In the genomic region with DNA sequence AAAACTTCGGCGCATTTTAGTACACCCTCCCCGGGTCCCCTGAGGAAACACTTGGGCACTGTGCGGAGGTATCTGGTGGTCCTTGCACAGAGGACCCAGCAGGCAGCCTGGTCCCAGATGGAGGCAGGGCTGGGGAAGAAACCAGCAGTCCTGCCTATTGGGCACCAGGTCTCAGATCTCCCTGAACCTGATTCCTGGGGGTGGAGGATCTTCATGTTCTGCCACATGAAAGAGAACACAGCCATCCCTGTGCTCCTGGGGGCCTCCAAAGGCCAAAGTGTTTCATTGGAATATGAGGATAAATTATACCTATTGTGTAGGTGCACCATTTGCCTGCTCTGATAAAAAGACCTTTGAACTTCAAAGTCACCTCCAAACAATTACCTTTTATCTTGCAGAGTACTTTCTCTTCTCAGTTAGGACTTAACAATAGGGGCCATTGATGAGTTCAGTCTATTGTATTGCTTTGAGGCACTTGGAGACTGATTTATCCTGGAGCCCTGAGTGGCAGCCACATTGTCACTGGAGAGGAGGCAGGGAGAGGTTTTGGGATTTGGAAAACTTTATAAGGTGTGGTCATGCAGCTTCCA, we compare ENCODE assay signal across 2 cellular contexts.
TF ChIP-seq lines count a peak whose summit lies in the region.

No MANE protein-coding gene starts in this region.

TF ChIP-seq in SK-N-SH, 30 proteins besides CTCF, POLR2A, EP300 and RAD21 (continued from another document):
- TF ChIP-seq USF1 (IDR thresholded peaks at IDR 0.05; ENCODE audit: borderline replicate concordance, low read depth) (no peak), TAF1 (IDR thresholded peaks at IDR 0.05; ENCODE audit: borderline replicate concordance, low read depth, low read length) (no peak), MXI1 (IDR thresholded peaks at IDR 0.05; ENCODE audit: low read depth, low read length) (no peak), IRF3 (IDR thresholded peaks at IDR 0.05; ENCODE audit: low read depth, low read length) (no peak), NFIC (IDR thresholded peaks at IDR 0.05; ENCODE audit: borderline replicate concordance) (no peak), GABPA (IDR thresholded peaks at IDR 0.05; ENCODE audit: low read depth) (no peak), FOXM1 (IDR thresholded peaks at IDR 0.05; ENCODE audit: low read depth) (no peak)

TF ChIP-seq in SK-N-SH treated with all-trans-retinoic acid at 6 μM for 48 hours, 23 proteins besides CTCF, POLR2A, EP300 and RAD21 (continued from another document):
- TF ChIP-seq, protein P1, sequence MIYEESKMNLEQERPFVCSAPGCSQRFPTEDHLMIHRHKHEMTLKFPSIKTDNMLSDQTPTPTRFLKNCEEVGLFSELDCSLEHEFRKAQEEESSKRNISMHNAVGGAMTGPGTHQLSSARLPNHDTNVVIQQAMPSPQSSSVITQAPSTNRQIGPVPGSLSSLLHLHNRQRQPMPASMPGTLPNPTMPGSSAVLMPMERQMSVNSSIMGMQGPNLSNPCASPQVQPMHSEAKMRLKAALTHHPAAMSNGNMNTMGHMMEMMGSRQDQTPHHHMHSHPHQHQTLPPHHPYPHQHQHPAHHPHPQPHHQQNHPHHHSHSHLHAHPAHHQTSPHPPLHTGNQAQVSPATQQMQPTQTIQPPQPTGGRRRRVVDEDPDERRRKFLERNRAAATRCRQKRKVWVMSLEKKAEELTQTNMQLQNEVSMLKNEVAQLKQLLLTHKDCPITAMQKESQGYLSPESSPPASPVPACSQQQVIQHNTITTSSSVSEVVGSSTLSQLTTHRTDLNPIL (CRISPR knock-in tag; IDR thresholded peaks at IDR 0.05; ENCODE audit: low read depth), result no peak
- no peak for TF ChIP-seq ZC3H10 (CRISPR knock-in tag; IDR thresholded peaks at IDR 0.05)
- no peak for TF ChIP-seq OSR1 (CRISPR knock-in tag; IDR thresholded peaks at IDR 0.05)
- no peak for TF ChIP-seq GLIS3 (CRISPR knock-in tag; IDR thresholded peaks at IDR 0.05)
- TF ChIP-seq ZFP3 (CRISPR knock-in tag; IDR thresholded peaks at IDR 0.05), result no peak
- no peak for TF ChIP-seq ESRRG (CRISPR knock-in tag; IDR thresholded peaks at IDR 0.05)
- TF ChIP-seq, protein P2, sequence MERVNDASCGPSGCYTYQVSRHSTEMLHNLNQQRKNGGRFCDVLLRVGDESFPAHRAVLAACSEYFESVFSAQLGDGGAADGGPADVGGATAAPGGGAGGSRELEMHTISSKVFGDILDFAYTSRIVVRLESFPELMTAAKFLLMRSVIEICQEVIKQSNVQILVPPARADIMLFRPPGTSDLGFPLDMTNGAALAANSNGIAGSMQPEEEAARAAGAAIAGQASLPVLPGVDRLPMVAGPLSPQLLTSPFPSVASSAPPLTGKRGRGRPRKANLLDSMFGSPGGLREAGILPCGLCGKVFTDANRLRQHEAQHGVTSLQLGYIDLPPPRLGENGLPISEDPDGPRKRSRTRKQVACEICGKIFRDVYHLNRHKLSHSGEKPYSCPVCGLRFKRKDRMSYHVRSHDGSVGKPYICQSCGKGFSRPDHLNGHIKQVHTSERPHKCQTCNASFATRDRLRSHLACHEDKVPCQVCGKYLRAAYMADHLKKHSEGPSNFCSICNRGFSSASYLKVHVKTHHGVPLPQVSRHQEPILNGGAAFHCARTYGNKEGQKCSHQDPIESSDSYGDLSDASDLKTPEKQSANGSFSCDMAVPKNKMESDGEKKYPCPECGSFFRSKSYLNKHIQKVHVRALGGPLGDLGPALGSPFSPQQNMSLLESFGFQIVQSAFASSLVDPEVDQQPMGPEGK (CRISPR knock-in tag; IDR thresholded peaks at IDR 0.05; ENCODE audit: borderline replicate concordance), result no peak
